Comparison of ENCODE assay signal across 19 cellular contexts in genomic region chr17:860805-861204, GRCh38.
"Had no signal": no experiment of that assay in that cellular context is flagged by ENCODE, and none has a peak within 500 bp of the region (broad histone marks: within the 10 kb centered on the region; RNA-seq: fewer than 3 reads in every experiment).

No MANE protein-coding gene starts in this region.

- H3K4me3 Mint-ChIP-seq: activated naive CD4-positive, alpha-beta T cell treated with anti-CD3 and anti-CD28 coated beads, Interleukin-2, amount 10 ng/mL, durations not matched to agents 7 days and 5 days; activated T-helper 17 cell treated with anti-CD3 and anti-CD28 coated beads, Interleukin-2, amount 50 U/mL, for 72 hours; naive B cell had no signal

- H3K27ac Mint-ChIP-seq: activated naive CD4-positive, alpha-beta T cell treated with anti-CD3 and anti-CD28 coated beads, Interleukin-2, amount 10 ng/mL, durations not matched to agents 7 days and 5 days; activated T-helper 17 cell treated with anti-CD3 and anti-CD28 coated beads, Interleukin-2, amount 50 U/mL, for 72 hours had no signal

- H3K36me3 ChIP-seq: ascending aorta, lower lobe of right lung, neutrophil, tibial nerve had no signal

- H3K27ac ChIP-seq: ascending aorta, lower lobe of right lung, neutrophil, SK-N-MC had no signal

- H3K36me3 Mint-ChIP-seq: activated naive CD4-positive, alpha-beta T cell treated with anti-CD3 and anti-CD28 coated beads, Interleukin-2, amount 10 ng/mL, durations not matched to agents 7 days and 5 days; naive B cell had no signal

- ATAC-seq: activated T-helper 17 cell treated with anti-CD3 and anti-CD28 coated beads, Interleukin-2, amount 50 U/mL, for 72 hours; lower lobe of right lung had no signal

- DNase-seq: activated CD4-positive, alpha-beta T cell treated with anti-CD3 and anti-CD28 coated beads for 1 hour; activated CD4-positive, alpha-beta T cell treated with anti-CD3 and anti-CD28 coated beads, Interleukin-2, amount 50 U/mL, for 4 hours; activated naive CD4-positive, alpha-beta T cell treated with anti-CD3 and anti-CD28 coated beads, Interleukin-2, amount 10 ng/mL, durations not matched to agents 7 days and 5 days; activated T-cell treated with anti-CD3 and anti-CD28 coated beads for 4 hours; erythroblast; hypothalamus; lower lobe of right lung; naive B cell; stimulated activated CD4-positive, alpha-beta T cell treated with anti-CD3 and anti-CD28 coated beads, Interleukin-15, amount 100 ng/mL, for 24 hours; stimulated activated CD4-positive, alpha-beta T cell treated with anti-CD3 and anti-CD28 coated beads, Interleukin-4, amount 100 ng/mL, for 1 hour; stimulated activated naive CD4-positive, alpha-beta T cell; substantia nigra; T-helper 9 cell had no signal

- H3K4me3 ChIP-seq: ascending aorta, lower lobe of right lung, SK-N-MC, skin epidermis, tibial nerve had no signal

- H3K27me3 ChIP-seq: ascending aorta, tibial nerve had no signal

- H3K9me3 ChIP-seq: ascending aorta, lower lobe of right lung, neutrophil, tibial nerve had no signal

- H3K4me1 Mint-ChIP-seq: activated naive CD4-positive, alpha-beta T cell treated with anti-CD3 and anti-CD28 coated beads, Interleukin-2, amount 10 ng/mL, durations not matched to agents 7 days and 5 days; activated T-helper 17 cell treated with anti-CD3 and anti-CD28 coated beads, Interleukin-2, amount 50 U/mL, for 72 hours; naive B cell had no signal

- H3K9me3 Mint-ChIP-seq: activated naive CD4-positive, alpha-beta T cell treated with anti-CD3 and anti-CD28 coated beads, Interleukin-2, amount 10 ng/mL, durations not matched to agents 7 days and 5 days; activated T-helper 17 cell treated with anti-CD3 and anti-CD28 coated beads, Interleukin-2, amount 50 U/mL, for 72 hours; naive B cell had no signal
